14 cellular contexts compared by ENCODE assay signal in genomic region chr7:75716992-75717626, GRCh38. TPM values are rescaled to one million over a fixed set of nuclear protein-coding genes. Genes with fewer than 3 reads are reported as not detected.
DNase-seq lines count a peak whose midpoint lies in the region; ATAC-seq and TF ChIP-seq lines count a peak whose summit lies in the region.
"Had no signal": no experiment of that assay in that cellular context is flagged by ENCODE, and none has a peak within 500 bp of the region (broad histone marks: within the 10 kb centered on the region; RNA-seq: fewer than 3 reads in every experiment).

No MANE protein-coding gene starts in this region.

- ATAC-seq in HG03097 (IDR thresholded peaks at IDR 0.05; ENCODE audit: low FRiP score, unreplicated experiment) (no peak), HG03457 (IDR thresholded peaks at IDR 0.05; ENCODE audit: unreplicated experiment) (no peak)
- ATAC-seq: pancreas; stimulated activated naive B cell treated with anti-CD40 and anti-IgM and Interleukin-4, amounts not matched to agents 10 μg/mL and 1 μg/mL and 100 μg/mL, for 72 hours had no signal

- no peak for TF ChIP-seq CTCF in AG10803 (conservative IDR thresholded peaks at IDR 0.05; ENCODE audit: low read length)
- TF ChIP-seq CTCF in choroid plexus epithelial cell (conservative IDR thresholded peaks at IDR 0.05; ENCODE audit: low read depth, low read length) = no peak

- DNase-seq in AG10803 (ENCODE audit: low read depth) = peak; percentile 90
- DNase-seq in NCI-H226 = peak; percentile 64
- DNase-seq in choroid plexus epithelial cell (ENCODE audit: low read depth) = peak; percentile 49
- peak; percentile 60 for DNase-seq in myocyte (ENCODE audit: low read depth)
- no peak for DNase-seq in activated CD4-positive, CD25-positive, alpha-beta regulatory T cell (lab: John Stamatoyannopoulos, UW)
- DNase-seq in DMS153 (lab: John Stamatoyannopoulos, UW) = no peak
- DNase-seq: activated naive CD8-positive, alpha-beta T cell treated with anti-CD3 and anti-CD28 coated beads, Interleukin-2, amount 10 ng/mL, durations not matched to agents 7 days and 5 days; effector CD8-positive, alpha-beta T cell; NCI-H510A treated with DMSO at 0.1 percent for 48 hours; stimulated activated CD4-positive, alpha-beta T cell treated with anti-CD3 and anti-CD28 coated beads, Interleukin-4, amount 100 ng/mL, for 1 hour; stimulated activated naive B cell treated with anti-CD40 and anti-IgM and Interleukin-4, amounts not matched to agents 10 μg/mL and 1 μg/mL and 100 μg/mL, for 72 hours had no signal

- H3K4me3 ChIP-seq in AG10803 (ENCODE audit: low read length) = no peak overlapping the region
- H3K4me3 ChIP-seq in choroid plexus epithelial cell (ENCODE audit: low read depth, low read length) = no peak overlapping the region
- H3K4me3 ChIP-seq: pancreas had no signal

RNA-seq across cellular contexts. Expression of gene HIP1, which starts 21.6 kb away (rescaled TPM):
- total RNA-seq in myocyte = 26.7 and 59.5 TPM in 2 replicates
- 12.0 TPM for polyA plus RNA-seq in myocyte (2012)

RNA-seq across cellular contexts. Expression of gene CCL26, which starts 54.9 kb away (rescaled TPM):
- not detected in 2 replicates for total RNA-seq in myocyte
- polyA plus RNA-seq in myocyte (2012) = 0.98 TPM
- total RNA-seq: activated naive CD8-positive, alpha-beta T cell treated with anti-CD3 and anti-CD28 coated beads, Interleukin-2, amount 10 ng/mL, durations not matched to agents 7 days and 5 days; pancreas had no signal

Comparison
In these comparisons a context has a peak if more than half of its experiments do, and no peak if none do; other contexts are left out.
1. DNase-seq: peak in AG10803 (single experiment), NCI-H226 (single experiment), choroid plexus epithelial cell (single experiment) and myocyte (single experiment); none in activated CD4-positive, CD25-positive, alpha-beta regulatory T cell (0 of 4) and DMS153 (single experiment).